14 cellular contexts compared by ENCODE assay signal in genomic region chr21:42373908-42374455, GRCh38. TPM values are rescaled to one million over a fixed set of nuclear protein-coding genes. Genes with fewer than 3 reads are reported as not detected.
DNase-seq lines count a peak whose midpoint lies in the region; TF ChIP-seq lines count a peak whose summit lies in the region.
"Had no signal": no experiment of that assay in that cellular context is flagged by ENCODE, and none has a peak within 500 bp of the region (broad histone marks: within the 10 kb centered on the region; RNA-seq: fewer than 3 reads in every experiment).

No MANE protein-coding gene starts in this region.

- WGBS in spleen, 5 donors: 81 to 89% (median 83%) methylated on average over 15 to 16 of the region's 16 CpGs

- H3K27ac ChIP-seq in KOPT-K1 (ENCODE audit: low read depth, low read length, poor library complexity, severe bottlenecking) (peak overlapping the region; percentile 94), spleen (no peak overlapping the region), substantia nigra (ENCODE audit: low read depth, low read length, poor library complexity, severe bottlenecking) (no peak overlapping the region), MM.1S (ENCODE audit: low read length) (no peak overlapping the region)
- H3K27ac ChIP-seq: A549 had no signal

- H3F3A ChIP-seq in MM.1S (ENCODE audit: insufficient read depth, low read length): no peaks in the 10 kb centered on the region

- H3K9ac ChIP-seq in MM.1S (ENCODE audit: low read length): no peak overlapping the region

- H4K20me1 ChIP-seq in MM.1S (ENCODE audit: insufficient read depth, low read length): no peaks in the 10 kb centered on the region

- no peak for TF ChIP-seq CTCF in spleen (IDR thresholded peaks at IDR 0.05 in 8 of 11, conservative IDR thresholded peaks at IDR 0.05 in 3 of 11)
- TF ChIP-seq CTCF in MM.1S (IDR thresholded peaks at IDR 0.05; ENCODE audit: low read length): no peak

- H3K36me3 ChIP-seq in KOPT-K1 (ENCODE audit: insufficient read depth, low read length): no peaks in the 10 kb centered on the region
- H3K36me3 ChIP-seq in spleen: no peaks in the 10 kb centered on the region
- H3K36me3 ChIP-seq in MM.1S (replicated peaks; ENCODE audit: insufficient read depth, low read length): no peaks in the 10 kb centered on the region

- intact Hi-C loops in activated CD4-positive, alpha-beta T cell treated with anti-CD3 and anti-CD28 coated beads, Interleukin-2, amount 10 ng/mL, durations not matched to agents 24 days and 14 days (cut with micrococcal nuclease): loop anchor here (5.0 kb wide), 1 partner anchor 33 kb away; no protein-coding TSS in a partner anchor
- intact Hi-C loops in spleen (cut with DNase I; ENCODE audit: low total_unique reads): no loop called here

- TF ChIP-seq POLR2A in spleen (IDR thresholded peaks at IDR 0.05): no peak

- peak overlapping the region; percentile 88 for H3K27ac Mint-ChIP-seq in activated CD4-positive, alpha-beta T cell treated with anti-CD3 and anti-CD28 coated beads, Interleukin-2, amount 10 ng/mL, durations not matched to agents 24 days and 14 days
- no peak overlapping the region for H3K27ac Mint-ChIP-seq in activated CD4-positive, alpha-beta T cell treated with anti-CD3 and anti-CD28 coated beads, Interleukin-2, amount 10 ng/mL, durations not matched to agents 7 days and 5 days
- peak overlapping the region; percentile 46 for H3K27ac Mint-ChIP-seq in activated naive CD8-positive, alpha-beta T cell

- H3K36me3 Mint-ChIP-seq in activated CD4-positive, alpha-beta T cell treated with anti-CD3 and anti-CD28 coated beads, Interleukin-2, amount 10 ng/mL, durations not matched to agents 24 days and 14 days (ENCODE audit: low read depth): peaks cover 15% of the 10 kb centered on the region
- H3K36me3 Mint-ChIP-seq in activated CD4-positive, alpha-beta T cell treated with anti-CD3 and anti-CD28 coated beads, Interleukin-2, amount 10 ng/mL, durations not matched to agents 7 days and 5 days (ENCODE audit: low read depth): no peaks in the 10 kb centered on the region
- H3K36me3 Mint-ChIP-seq in activated naive CD8-positive, alpha-beta T cell: no peaks in the 10 kb centered on the region
- H3K36me3 Mint-ChIP-seq: CD4-positive, CD25-positive, alpha-beta regulatory T cell had no signal

- H3K4me2 ChIP-seq in MM.1S (ENCODE audit: low read depth, low read length): no peak overlapping the region
- H3K4me2 ChIP-seq: A549 had no signal

- POLR2A ChIA-PET in activated CD4-positive, alpha-beta T cell treated with anti-CD3 and anti-CD28 coated beads, Interleukin-2, amount 10 ng/mL, durations not matched to agents 7 days and 5 days (lab: Charles Lee): no interaction called here

- H3K9me3 Mint-ChIP-seq in activated CD4-positive, alpha-beta T cell treated with anti-CD3 and anti-CD28 coated beads, Interleukin-2, amount 10 ng/mL, durations not matched to agents 24 days and 14 days: no peaks in the 10 kb centered on the region
- no peaks in the 10 kb centered on the region for H3K9me3 Mint-ChIP-seq in activated CD4-positive, alpha-beta T cell treated with anti-CD3 and anti-CD28 coated beads, Interleukin-2, amount 10 ng/mL, durations not matched to agents 7 days and 5 days
- H3K9me3 Mint-ChIP-seq in activated naive CD8-positive, alpha-beta T cell (ENCODE audit: low read depth): no peaks in the 10 kb centered on the region
- H3K9me3 Mint-ChIP-seq: CD4-positive, CD25-positive, alpha-beta regulatory T cell had no signal

- H3K4me1 ChIP-seq in spleen (no peaks in the 10 kb centered on the region), MM.1S (ENCODE audit: low read length) (no peaks in the 10 kb centered on the region)
- H3K4me1 ChIP-seq: A549 had no signal

- H3K4me1 Mint-ChIP-seq in activated CD4-positive, alpha-beta T cell treated with anti-CD3 and anti-CD28 coated beads, Interleukin-2, amount 10 ng/mL, durations not matched to agents 24 days and 14 days: peaks cover 25% of the 10 kb centered on the region
- peaks cover 21% of the 10 kb centered on the region for H3K4me1 Mint-ChIP-seq in activated CD4-positive, alpha-beta T cell treated with anti-CD3 and anti-CD28 coated beads, Interleukin-2, amount 10 ng/mL, durations not matched to agents 7 days and 5 days
- H3K4me1 Mint-ChIP-seq in activated naive CD8-positive, alpha-beta T cell (ENCODE audit: low read depth): peaks cover 13% of the 10 kb centered on the region

- H3K79me2 ChIP-seq in MM.1S (ENCODE audit: low read length): no peaks in the 10 kb centered on the region

- CTCF ChIA-PET in activated CD4-positive, alpha-beta T cell treated with anti-CD3 and anti-CD28 coated beads, Interleukin-2, amount 10 ng/mL, durations not matched to agents 7 days and 5 days (lab: Charles Lee): interaction anchor here (0.8 to 3.0 kb wide), 9 partner anchors 9 to 141 kb away, joined by 3 to 22 read pairs (median 4); partner anchors contain the start of gene UBASH3A

- no peaks in the 10 kb centered on the region for H3K9me2 ChIP-seq in MM.1S (replicated peaks; ENCODE audit: insufficient read depth, low read length)

- no peaks in the 10 kb centered on the region for H3K27me3 Mint-ChIP-seq in activated CD4-positive, alpha-beta T cell treated with anti-CD3 and anti-CD28 coated beads, Interleukin-2, amount 10 ng/mL, durations not matched to agents 24 days and 14 days
- H3K27me3 Mint-ChIP-seq in activated CD4-positive, alpha-beta T cell treated with anti-CD3 and anti-CD28 coated beads, Interleukin-2, amount 10 ng/mL, durations not matched to agents 7 days and 5 days: no peaks in the 10 kb centered on the region
- no peaks in the 10 kb centered on the region for H3K27me3 Mint-ChIP-seq in activated naive CD8-positive, alpha-beta T cell
- H3K27me3 Mint-ChIP-seq: CD4-positive, CD25-positive, alpha-beta regulatory T cell had no signal

- no peak overlapping the region for H3K4me3 Mint-ChIP-seq in activated CD4-positive, alpha-beta T cell treated with anti-CD3 and anti-CD28 coated beads, Interleukin-2, amount 10 ng/mL, durations not matched to agents 24 days and 14 days
- no peak overlapping the region for H3K4me3 Mint-ChIP-seq in activated CD4-positive, alpha-beta T cell treated with anti-CD3 and anti-CD28 coated beads, Interleukin-2, amount 10 ng/mL, durations not matched to agents 7 days and 5 days
- no peak overlapping the region for H3K4me3 Mint-ChIP-seq in activated naive CD8-positive, alpha-beta T cell

- H3K4me3 ChIP-seq in spleen (no peak overlapping the region), MM.1S (ENCODE audit: low read length) (no peak overlapping the region)
- H3K4me3 ChIP-seq: A549 had no signal

- no peaks in the 10 kb centered on the region for H3K9me3 ChIP-seq in KOPT-K1 (ENCODE audit: insufficient read depth, low read length, poor library complexity, severe bottlenecking)
- H3K9me3 ChIP-seq in spleen: no peaks in the 10 kb centered on the region
- no peaks in the 10 kb centered on the region for H3K9me3 ChIP-seq in MM.1S (replicated peaks; ENCODE audit: insufficient read depth, low read length)
- H3K9me3 ChIP-seq: A549 had no signal

- DNase-seq in activated CD4-positive, alpha-beta T cell treated with anti-CD3 and anti-CD28 coated beads, Interleukin-2, amount 10 ng/mL, durations not matched to agents 24 days and 14 days: no peak
- no peak for DNase-seq in activated CD4-positive, alpha-beta T cell treated with anti-CD3 and anti-CD28 coated beads, Interleukin-2, amount 10 ng/mL, durations not matched to agents 7 days and 5 days
- DNase-seq in spleen (peak; percentile 60), substantia nigra (lab: John Stamatoyannopoulos, UW) (no peak), MM.1S (no peak)
- DNase-seq: DMS53, Kasumi-1, NCI-H187 treated with DMSO at 0.1 percent for 48 hours, NCI-H510A, NCI-H82 had no signal

- no peak overlapping the region for H2AFZ ChIP-seq in MM.1S (ENCODE audit: low read length)

- H3K27me3 ChIP-seq in spleen (replicated peaks in 1 of 7) (peaks cover 0 to 48% (median 0%) of the 10 kb centered on the region in 7 donors), MM.1S (replicated peaks; ENCODE audit: insufficient read depth, low read length) (peaks cover 99% of the 10 kb centered on the region)

RNA-seq across cellular contexts. Expression of gene TFF1, which starts 7.6 kb away (rescaled TPM):
- not detected in 2 replicates for total RNA-seq in activated CD4-positive, alpha-beta T cell treated with anti-CD3 and anti-CD28 coated beads, Interleukin-2, amount 10 ng/mL, durations not matched to agents 24 days and 14 days
- total RNA-seq in activated CD4-positive, alpha-beta T cell treated with anti-CD3 and anti-CD28 coated beads, Interleukin-2, amount 10 ng/mL, durations not matched to agents 7 days and 5 days: not detected
- not detected for total RNA-seq in spleen
- not detected for polyA plus RNA-seq in spleen
- total RNA-seq: CD4-positive, CD25-positive, alpha-beta regulatory T cell had no signal
- polyA plus RNA-seq: CD4-positive, CD25-positive, alpha-beta regulatory T cell had no signal

RNA-seq across cellular contexts. Expression of gene TMPRSS3, which starts 21.9 kb away (rescaled TPM):
- total RNA-seq in activated CD4-positive, alpha-beta T cell treated with anti-CD3 and anti-CD28 coated beads, Interleukin-2, amount 10 ng/mL, durations not matched to agents 24 days and 14 days: 56.9 and 58.7 TPM in 2 replicates
- 1 to 10 TPM; 7.4 to 8.9 TPM for total RNA-seq in activated CD4-positive, alpha-beta T cell treated with anti-CD3 and anti-CD28 coated beads, Interleukin-2, amount 10 ng/mL, durations not matched to agents 7 days and 5 days
- 1 to 10 TPM in 2 of 7 donors, under 1 TPM in 4, not detected in 1; 0.51 to 6.0 (median 0.78) TPM for total RNA-seq in spleen
- polyA plus RNA-seq in spleen: under 1 TPM; 0.22 to 0.32 (median 0.24) TPM

RNA-seq across cellular contexts. Expression of gene TFF2, which starts 23.2 kb away (rescaled TPM):
- total RNA-seq in activated CD4-positive, alpha-beta T cell treated with anti-CD3 and anti-CD28 coated beads, Interleukin-2, amount 10 ng/mL, durations not matched to agents 24 days and 14 days: not detected in 2 replicates
- total RNA-seq in activated CD4-positive, alpha-beta T cell treated with anti-CD3 and anti-CD28 coated beads, Interleukin-2, amount 10 ng/mL, durations not matched to agents 7 days and 5 days: not detected
- not detected for total RNA-seq in spleen
- polyA plus RNA-seq in spleen: under 1 TPM in 1 of 3 donors, not detected in 2; 0.14 TPM
- total RNA-seq: CD4-positive, CD25-positive, alpha-beta regulatory T cell had no signal
- polyA plus RNA-seq: A549; CD4-positive, CD25-positive, alpha-beta regulatory T cell had no signal

RNA-seq across cellular contexts. Expression of gene UBASH3A, which starts 29.7 kb away (rescaled TPM):
- 61.4 and 65.7 TPM in 2 replicates for total RNA-seq in activated CD4-positive, alpha-beta T cell treated with anti-CD3 and anti-CD28 coated beads, Interleukin-2, amount 10 ng/mL, durations not matched to agents 24 days and 14 days
- 10 to 100 TPM; 77.4 to 83.7 TPM for total RNA-seq in activated CD4-positive, alpha-beta T cell treated with anti-CD3 and anti-CD28 coated beads, Interleukin-2, amount 10 ng/mL, durations not matched to agents 7 days and 5 days
- 10 to 100 TPM in 5 of 7 donors, 1 to 10 TPM in 2; 7.2 to 16.3 (median 11.4) TPM for total RNA-seq in spleen
- polyA plus RNA-seq in spleen: 1 to 10 TPM; 2.6 to 4.2 (median 3.3) TPM
- polyA plus RNA-seq: A549 had no signal

RNA-seq across cellular contexts. Expression of gene TFF3, which starts 58.8 kb away (rescaled TPM):
- total RNA-seq in activated CD4-positive, alpha-beta T cell treated with anti-CD3 and anti-CD28 coated beads, Interleukin-2, amount 10 ng/mL, durations not matched to agents 24 days and 14 days: not detected in 2 replicates
- not detected for total RNA-seq in activated CD4-positive, alpha-beta T cell treated with anti-CD3 and anti-CD28 coated beads, Interleukin-2, amount 10 ng/mL, durations not matched to agents 7 days and 5 days
- total RNA-seq in spleen: 100 to 1,000 TPM in 2 of 7 donors, 10 to 100 TPM in 5; 38.1 to 123 (median 72.9) TPM
- polyA plus RNA-seq in spleen: 10 to 100 TPM; 28.9 to 77.8 (median 48.3) TPM
- total RNA-seq: CD4-positive, CD25-positive, alpha-beta regulatory T cell had no signal
- polyA plus RNA-seq: CD4-positive, CD25-positive, alpha-beta regulatory T cell had no signal
